In genomic region chr11:63290285-63290684, GRCh38 we compare ENCODE assay signal across 10 cellular contexts. TPM values are rescaled to one million over a fixed set of nuclear protein-coding genes. Genes with fewer than 3 reads are reported as not detected.
"Had no signal": no experiment of that assay in that cellular context is flagged by ENCODE, and none has a peak within 500 bp of the region (broad histone marks: within the 10 kb centered on the region; RNA-seq: fewer than 3 reads in every experiment).

No MANE protein-coding gene starts in this region.

- H3K4me3 ChIP-seq: GM23338, HAP-1 had no signal

- H3K9ac ChIP-seq: KMS-11 had no signal

- H3K4me1 ChIP-seq: HAP-1 had no signal

- H3K36me3 ChIP-seq: HAP-1 had no signal

- H3K27ac ChIP-seq: KMS-11 had no signal

- H3K9me3 ChIP-seq: HAP-1 had no signal

- DNase-seq: HFFc6, Karpas-422, KBM-7 had no signal

- H3K4me1 Mint-ChIP-seq: GM23338, IgD-negative memory B cell had no signal

- ATAC-seq: GM23338, HCT116 had no signal

- H3K4me3 Mint-ChIP-seq: GM23338, HFFc6, IgD-negative memory B cell had no signal

- H3K27ac Mint-ChIP-seq: GM23338, HFFc6, IgD-negative memory B cell had no signal

RNA-seq across cellular contexts. Expression of gene SLC22A25, which starts 46.9 kb away (rescaled TPM):
- total RNA-seq: GM23338, H1, HFFc6, HT-29 had no signal
- polyA plus RNA-seq: GM23338, H1, IgD-negative memory B cell had no signal
